In genomic region chr14:100861188-100861936, GRCh38 we compare ENCODE assay signal across 1 cellular context.
TF ChIP-seq lines count a peak whose summit lies in the region.

No MANE protein-coding gene starts in this region.

TF ChIP-seq in HepG2, 621 proteins besides CTCF, POLR2A, EP300 and RAD21:
- TF ChIP-seq FOXC1 (CRISPR knock-in tag; IDR thresholded peaks at IDR 0.05; ENCODE audit: borderline replicate concordance) (no peak), ZFP41 (CRISPR knock-in tag; IDR thresholded peaks at IDR 0.05; ENCODE audit: borderline replicate concordance) (no peak)
TF ChIP-seq in HepG2: peak in this region for 0.
